In genomic region chr6:163120223-163120622, GRCh38 we compare ENCODE assay signal across 16 cellular contexts.
A peak's percentile ranks its signal among the peaks of the same experiment; 100 is the strongest.
DNase-seq lines count a peak whose midpoint lies in the region; ATAC-seq, FAIRE-seq and TF ChIP-seq lines count a peak whose summit lies in the region.
"Had no signal": no experiment of that assay in that cellular context is flagged by ENCODE, and none has a peak within 500 bp of the region (broad histone marks: within the 10 kb centered on the region; RNA-seq: fewer than 3 reads in every experiment).

No MANE protein-coding gene starts in this region.

- H3K27ac ChIP-seq in HepG2 (ENCODE audit: extremely low read length, insufficient read depth, low read length) (no peak overlapping the region), right lobe of liver (no peak overlapping the region)
- H3K27ac ChIP-seq in CD8-positive, alpha-beta T cell (ENCODE audit: low read depth, low read length): no peak overlapping the region
- H3K27ac ChIP-seq: SJCRH30 had no signal

- TF ChIP-seq POLR2A in HepG2 (IDR thresholded peaks at IDR 0.05; ENCODE audit: insufficient read depth in 1 of 2, low read depth in 2 of 2, low read length in 2 of 2) (no peak), right lobe of liver (IDR thresholded peaks at IDR 0.05) (no peak)

- H3K27me3 Mint-ChIP-seq in WTC11 (ENCODE audit: low read depth): no peaks in the 10 kb centered on the region; the same call in 1 of the 2 replicates
- no peaks in the 10 kb centered on the region for H3K27me3 Mint-ChIP-seq in stimulated activated memory B cell treated with anti-CD40 and anti-IgM and Interleukin-4, amounts not matched to agents 10 μg/mL and 1 μg/mL and 100 μg/mL, for 72 hours
- H3K27me3 Mint-ChIP-seq in CD8-positive, alpha-beta T cell (ENCODE audit: low read depth): no peaks in the 10 kb centered on the region

- H3K36me3 Mint-ChIP-seq in WTC11: peaks cover 18% of the 10 kb centered on the region
- H3K36me3 Mint-ChIP-seq in stimulated activated memory B cell treated with anti-CD40 and anti-IgM and Interleukin-4, amounts not matched to agents 10 μg/mL and 1 μg/mL and 100 μg/mL, for 72 hours: no peaks in the 10 kb centered on the region
- H3K36me3 Mint-ChIP-seq in CD8-positive, alpha-beta T cell: no peaks in the 10 kb centered on the region

- H3K9me3 ChIP-seq in HepG2 (ENCODE audit: low read length) (no peaks in the 10 kb centered on the region), right lobe of liver (no peaks in the 10 kb centered on the region)
- no peaks in the 10 kb centered on the region for H3K9me3 ChIP-seq in CD8-positive, alpha-beta T cell (ENCODE audit: low read length)
- H3K9me3 ChIP-seq: SJCRH30 had no signal

- H3K27ac Mint-ChIP-seq in WTC11: no peak overlapping the region
- no peak overlapping the region for H3K27ac Mint-ChIP-seq in stimulated activated memory B cell treated with anti-CD40 and anti-IgM and Interleukin-4, amounts not matched to agents 10 μg/mL and 1 μg/mL and 100 μg/mL, for 72 hours
- H3K27ac Mint-ChIP-seq in CD8-positive, alpha-beta T cell: no peak overlapping the region
- H3K27ac Mint-ChIP-seq: T-helper 2 cell treated with Interferon-gamma antibody and Interleukin-4, amounts not matched to agents 5 μg/mL and 100 μg/mL, for 36 hours had no signal

- H3K4me1 ChIP-seq in HepG2 (ENCODE audit: insufficient read depth, low read length) (no peaks in the 10 kb centered on the region), right lobe of liver (no peaks in the 10 kb centered on the region)
- no peaks in the 10 kb centered on the region for H3K4me1 ChIP-seq in CD8-positive, alpha-beta T cell (ENCODE audit: insufficient read depth, low read length)
- H3K4me1 ChIP-seq: SJCRH30 had no signal

- CTCF ChIA-PET in HepG2 (lab: Yijun Ruan, JAX; ENCODE audit: low intra/inter-chr PET ratio, low total read pairs): no interaction called here
- CTCF ChIA-PET in WTC11 (lab: Charles Lee): interaction anchor here (0.5 to 2.4 kb wide), 19 partner anchors 10 to 1851 kb away, joined by 3 to 7 read pairs (median 3); no protein-coding TSS in a partner anchor
- CTCF ChIA-PET in CD8-positive, alpha-beta T cell (lab: Charles Lee): no interaction called here

- H3K9ac ChIP-seq in HepG2 (ENCODE audit: insufficient read depth, low read depth, low read length): no peak overlapping the region

- H3K79me2 ChIP-seq in HepG2 (ENCODE audit: insufficient read depth, low read length): no peaks in the 10 kb centered on the region

- H2AFZ ChIP-seq in HepG2 (ENCODE audit: low read length): no peak overlapping the region

- H4K20me1 ChIP-seq in HepG2 (ENCODE audit: insufficient read depth, low read length): no peaks in the 10 kb centered on the region

- no TSS peak for BruUV-seq in HepG2 (replicated peaks; lab: Mats Ljungman, UMichigan)

- in situ Hi-C loops in HepG2 (cut with HindIII; ENCODE audit: extremely low pct_ligation_motif_present, low pct_unique_long_range_greater_than_20kb): no loop called here

- intact Hi-C loops in HepG2 (cut with micrococcal nuclease; ENCODE audit: unreplicated experiment): no loop called here
- intact Hi-C loops in right lobe of liver (cut with DNase I): no loop called here
- intact Hi-C loops in CD8-positive, alpha-beta T cell (cut with DNase I, micrococcal nuclease): no loop called here

- no peak overlapping the region for H3K4me3 Mint-ChIP-seq in WTC11
- H3K4me3 Mint-ChIP-seq in stimulated activated memory B cell treated with anti-CD40 and anti-IgM and Interleukin-4, amounts not matched to agents 10 μg/mL and 1 μg/mL and 100 μg/mL, for 72 hours: no peak overlapping the region
- H3K4me3 Mint-ChIP-seq in CD8-positive, alpha-beta T cell: no peak overlapping the region
- H3K4me3 Mint-ChIP-seq: T-helper 2 cell treated with Interferon-gamma antibody and Interleukin-4, amounts not matched to agents 5 μg/mL and 100 μg/mL, for 36 hours had no signal

- 33% methylated on average over 3 of the region's 3 CpGs for WGBS in HepG2 (ENCODE audit: low lambda C conversion rate)
- 90% methylated on average over 1 of the region's 3 CpGs for WGBS in right lobe of liver (ENCODE audit: insufficient coverage, low coverage, low lambda C conversion rate, missing lambda C conversion rate)

- POLR2A ChIA-PET in HepG2 (lab: Yijun Ruan, JAX) (no interaction called here), WTC11 (lab: Charles Lee) (no interaction called here)
- POLR2A ChIA-PET in CD8-positive, alpha-beta T cell (lab: Charles Lee): no interaction called here

- H3K27me3 ChIP-seq in HepG2 (ENCODE audit: control insufficient read depth in 1 of 2, insufficient read depth in 2 of 2, low read length in 2 of 2): peaks cover 0 to 17% of the 10 kb centered on the region in 2 experiments; a peak in 1 of 5 replicates
- H3K27me3 ChIP-seq in right lobe of liver: no peaks in the 10 kb centered on the region
- no peaks in the 10 kb centered on the region for H3K27me3 ChIP-seq in CD8-positive, alpha-beta T cell (ENCODE audit: insufficient read depth, low read length)
- H3K27me3 ChIP-seq: SJCRH30 had no signal

- no peak overlapping the region for H3K4me2 ChIP-seq in HepG2 (ENCODE audit: low read depth, low read length)

- peaks cover 20% of the 10 kb centered on the region for H3K4me1 Mint-ChIP-seq in WTC11
- H3K4me1 Mint-ChIP-seq in stimulated activated memory B cell treated with anti-CD40 and anti-IgM and Interleukin-4, amounts not matched to agents 10 μg/mL and 1 μg/mL and 100 μg/mL, for 72 hours: no peaks in the 10 kb centered on the region
- no peaks in the 10 kb centered on the region for H3K4me1 Mint-ChIP-seq in CD8-positive, alpha-beta T cell (ENCODE audit: low read depth)

- TF ChIP-seq RAD21 in HepG2 (CRISPR knock-in tag; IDR thresholded peaks at IDR 0.05): no peak

- no peak for FAIRE-seq in HepG2 (lab: Jason Lieb, UNC)
- FAIRE-seq: A204.1, GM18507 had no signal

- ATAC-seq in HepG2 (peak; percentile 82), right lobe of liver (no peak), WTC11 (peak; percentile 41), HG02571 (IDR thresholded peaks at IDR 0.05; ENCODE audit: unreplicated experiment) (no peak)
- ATAC-seq in stimulated activated memory B cell treated with anti-CD40 and anti-IgM and Interleukin-4, amounts not matched to agents 10 μg/mL and 1 μg/mL and 100 μg/mL, for 72 hours: peak; percentile 36
- ATAC-seq in CD8-positive, alpha-beta T cell: no peak

- DNase-seq in HepG2 (ENCODE audit: low spot score): peak; percentile 5
- no peak for DNase-seq in right lobe of liver
- DNase-seq in LNCaP clone FGC (ENCODE audit: low read depth): no peak
- peak; percentile 30 for DNase-seq in WTC11 (ENCODE audit: low spot score)
- DNase-seq in SHP77 (lab: John Stamatoyannopoulos, UW): no peak
- DNase-seq in CD8-positive, alpha-beta T cell: no peak
- DNase-seq: DMS79, GF-D8, MV-4-11, NCI-H69, SJCRH30 had no signal

- H3K36me3 ChIP-seq in HepG2 (replicated peaks in 1 of 2; ENCODE audit: control insufficient read depth in 1 of 2, insufficient read depth in 2 of 2, low read length in 2 of 2) (no peaks in the 10 kb centered on the region), right lobe of liver (no peaks in the 10 kb centered on the region)
- H3K36me3 ChIP-seq in CD8-positive, alpha-beta T cell (ENCODE audit: insufficient read depth, low read length): no peaks in the 10 kb centered on the region
- H3K36me3 ChIP-seq: SJCRH30 had no signal

- TF ChIP-seq EP300 in HepG2 (IDR thresholded peaks at IDR 0.05; ENCODE audit: low read depth in 2 of 2, low read length in 2 of 2): no peak
- TF ChIP-seq EP300 in HepG2 (CRISPR knock-in tag; IDR thresholded peaks at IDR 0.05; ENCODE audit: borderline replicate concordance): no peak

- H3K4me3 ChIP-seq in HepG2 (replicated peaks in 1 of 3; ENCODE audit: insufficient read depth in 1 of 3, low read depth in 2 of 3, low read length in 3 of 3): no peak overlapping the region
- no peak overlapping the region for H3K4me3 ChIP-seq in right lobe of liver
- no peak overlapping the region for H3K4me3 ChIP-seq in LNCaP clone FGC (ENCODE audit: low read depth, low read length)
- no peak overlapping the region for H3K4me3 ChIP-seq in CD8-positive, alpha-beta T cell (ENCODE audit: low read depth, low read length)
- H3K4me3 ChIP-seq: SJCRH30 had no signal

- H3K9me3 Mint-ChIP-seq in WTC11: peaks cover 35% of the 10 kb centered on the region
- peaks cover 3% of the 10 kb centered on the region for H3K9me3 Mint-ChIP-seq in stimulated activated memory B cell treated with anti-CD40 and anti-IgM and Interleukin-4, amounts not matched to agents 10 μg/mL and 1 μg/mL and 100 μg/mL, for 72 hours
- no peaks in the 10 kb centered on the region for H3K9me3 Mint-ChIP-seq in CD8-positive, alpha-beta T cell
- H3K9me3 Mint-ChIP-seq: T-helper 2 cell treated with Interferon-gamma antibody and Interleukin-4, amounts not matched to agents 5 μg/mL and 100 μg/mL, for 36 hours had no signal

- TF ChIP-seq CTCF in HepG2 (CRISPR knock-in tag; IDR thresholded peaks at IDR 0.05): peak; percentile 20; the same call in 1 of the 2 replicates
- TF ChIP-seq CTCF in right lobe of liver (IDR thresholded peaks at IDR 0.05): no peak
- peak; percentile 9; the same call in 1 of the 2 replicates for TF ChIP-seq CTCF in LNCaP clone FGC (IDR thresholded peaks at IDR 0.05; ENCODE audit: control insufficient read depth, extremely low read depth, insufficient read depth)
- TF ChIP-seq CTCF in WTC11 (IDR thresholded peaks at IDR 0.05): no peak
- TF ChIP-seq CTCF in CD8-positive, alpha-beta T cell (IDR thresholded peaks at IDR 0.05): no peak

TF ChIP-seq in HepG2, 621 proteins besides CTCF, POLR2A, EP300 and RAD21:
- TF ChIP-seq ZFP62 (CRISPR knock-in tag; IDR thresholded peaks at IDR 0.05) (no peak), STAG1 (CRISPR knock-in tag; IDR thresholded peaks at IDR 0.05) (peak; percentile 43)

TF ChIP-seq in WTC11, 78 proteins besides CTCF, POLR2A, EP300 and RAD21 (continues in another document):
- TF ChIP-seq IRF2 (CRISPR knock-in tag; IDR thresholded peaks at IDR 0.05; ENCODE audit: borderline replicate concordance, low read depth) (no peak), NFE2L1 (CRISPR knock-in tag; IDR thresholded peaks at IDR 0.05) (no peak), HMGXB4 (CRISPR knock-in tag; IDR thresholded peaks at IDR 0.05) (no peak)

Comparison
In these comparisons a context has a peak if more than half of its experiments do, and no peak if none do; other contexts are left out.
1. ATAC-seq: peak in HepG2 (single experiment), WTC11 (single experiment) and stimulated activated memory B cell treated with anti-CD40 and anti-IgM and Interleukin-4, amounts not matched to agents 10 μg/mL and 1 μg/mL and 100 μg/mL, for 72 hours (single experiment); none in right lobe of liver (0 of 4), CD8-positive, alpha-beta T cell (single experiment) and HG02571 (single experiment).
2. DNase-seq: peak in HepG2 (single experiment) and WTC11 (single experiment); none in right lobe of liver (0 of 3), LNCaP clone FGC (single experiment), SHP77 (0 of 2) and CD8-positive, alpha-beta T cell (0 of 7).
3. CTCF ChIP-seq: peak in HepG2 (single experiment) and LNCaP clone FGC (single experiment); none in right lobe of liver (0 of 4), WTC11 (single experiment) and CD8-positive, alpha-beta T cell (single experiment).
4. Of the 50 proteins assayed by ChIP-seq in both HepG2 and WTC11: peak only in HepG2: CTCF; only in WTC11: none; in both: none; in neither: 49.